ENCODE assay signal across 8 cellular contexts in the genomic region with DNA sequence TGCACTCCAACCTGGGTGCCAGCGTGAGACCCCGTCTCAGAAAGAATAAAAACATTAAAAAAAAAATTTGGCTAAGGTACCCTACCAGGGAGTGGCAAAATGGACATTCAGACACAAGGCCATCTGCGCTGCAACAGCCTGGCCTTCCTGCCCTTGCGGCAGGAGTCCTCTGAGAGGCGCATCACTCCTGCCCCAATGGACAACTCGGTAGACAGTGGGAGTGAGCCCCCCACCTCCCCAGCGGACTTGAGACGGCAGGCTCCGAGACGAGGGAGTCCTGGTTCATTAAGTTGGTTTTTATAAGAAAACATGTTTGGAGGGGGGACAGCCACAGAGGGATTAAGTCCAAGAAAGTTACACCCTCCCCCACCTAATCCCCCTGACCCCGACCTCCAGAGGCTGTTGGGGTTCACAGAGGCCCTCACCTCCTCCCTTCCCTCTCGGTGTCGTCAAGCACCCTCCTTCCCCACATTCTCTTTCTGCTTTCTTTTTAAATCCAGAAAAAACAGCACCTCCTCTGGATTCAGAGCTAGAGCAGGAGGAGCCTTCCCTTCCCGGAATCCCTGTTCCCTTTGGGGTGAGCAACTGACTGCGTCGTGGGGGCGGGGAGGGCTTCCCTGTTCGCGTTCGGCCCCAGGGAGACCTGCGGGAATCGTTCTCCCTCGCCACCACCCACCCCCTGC. TPM values are rescaled to one million over a fixed set of nuclear protein-coding genes. Genes with fewer than 3 reads are reported as not detected.
DNase-seq lines count a peak whose midpoint lies in the region; ATAC-seq and TF ChIP-seq lines count a peak whose summit lies in the region.

No MANE protein-coding gene starts in this region.

- peak overlapping the region; percentile 70 for H3K9ac ChIP-seq in OCI-LY1 (ENCODE audit: low read length)

- H3K36me3 ChIP-seq in OCI-LY1 (ENCODE audit: insufficient read depth, low read length) = no peaks in the 10 kb centered on the region

- H3K9me2 ChIP-seq in OCI-LY1 (ENCODE audit: low read depth, low read length) = no peaks in the 10 kb centered on the region

- H4K20me1 ChIP-seq in OCI-LY1 (ENCODE audit: insufficient read depth, low read length) = no peaks in the 10 kb centered on the region

- no peaks in the 10 kb centered on the region for H3K9me3 ChIP-seq in OCI-LY1 (ENCODE audit: low read length)

- no peaks in the 10 kb centered on the region for H3K27me3 ChIP-seq in OCI-LY1 (ENCODE audit: insufficient read depth, low read length)
- no peaks in the 10 kb centered on the region for H3K27me3 ChIP-seq in dorsolateral prefrontal cortex

- H3K79me2 ChIP-seq in OCI-LY1 (ENCODE audit: insufficient read depth, low read length) = no peaks in the 10 kb centered on the region

- H3F3A ChIP-seq in OCI-LY1 (ENCODE audit: insufficient read depth, low read length) = no peaks in the 10 kb centered on the region

- H3K27ac ChIP-seq in OCI-LY1 (ENCODE audit: low read depth, low read length, poor library complexity, severe bottlenecking) = no peak overlapping the region
- peak overlapping the region; percentile 78 to 99 (median 96) for H3K27ac ChIP-seq in dorsolateral prefrontal cortex

- H3K4me1 ChIP-seq in OCI-LY1 (ENCODE audit: insufficient read depth, low read length, severe bottlenecking) = peaks cover 40% of the 10 kb centered on the region

- TF ChIP-seq CTCF in OCI-LY1 (IDR thresholded peaks at IDR 0.05; ENCODE audit: low read length) (no peak), dorsolateral prefrontal cortex (IDR thresholded peaks at IDR 0.05 in 54 of 56, conservative IDR thresholded peaks at IDR 0.05 in 2 of 56; ENCODE audit: low read depth in 1 of 56, partially characterized antibody in 56 of 56) (no peak)

- intact Hi-C loops in dorsolateral prefrontal cortex (cut with DNase I) = loop anchor here (1.0 to 10.0 kb wide), 6 partner anchors 28 to 801 kb away; partner anchors contain the start of genes ETF1 (in 2 of the 2) and KDM3B (in 1 of the 2)

- peak overlapping the region; percentile 89 for H3K4me2 ChIP-seq in OCI-LY1 (ENCODE audit: low read length)

- no peak for ATAC-seq in HG02610 (IDR thresholded peaks at IDR 0.05; ENCODE audit: unreplicated experiment)
- ATAC-seq in GM19455 (IDR thresholded peaks at IDR 0.05; ENCODE audit: unreplicated experiment) = no peak

- peak; percentile 33 for DNase-seq in EH (ENCODE audit: low read depth)
- peak in 1 of 10 donors; percentile 40 for DNase-seq in dorsolateral prefrontal cortex
- peak; percentile 40 for DNase-seq in myocyte (ENCODE audit: low read depth)
- no peak for DNase-seq in amygdala (lab: John Stamatoyannopoulos, UW)
- DNase-seq in inferior parietal cortex (ENCODE audit: extremely low spot score) = no peak

- H3K4me3 ChIP-seq in OCI-LY1 (ENCODE audit: low read depth, low read length, poor library complexity, severe bottlenecking) (peak overlapping the region; percentile 73), dorsolateral prefrontal cortex (peak overlapping the region; percentile 66 to 100 (median 89))

- H2AFZ ChIP-seq in OCI-LY1 (ENCODE audit: low read length) = no peak overlapping the region

RNA-seq across cellular contexts. Expression of gene EGR1, which starts 1.8 kb away (rescaled TPM):
- total RNA-seq in dorsolateral prefrontal cortex (100 to 1,000 TPM in 3 of 120 experiments, 10 to 100 TPM in 112, 1 to 10 TPM in 5; 6.0 to 163 (median 19.8) TPM), myocyte (6.2 and 8.1 TPM in 2 replicates)
- polyA plus RNA-seq in myocyte (2012) = 39.1 TPM

RNA-seq across cellular contexts. Expression of gene REEP2, which starts 24.6 kb away (rescaled TPM):
- total RNA-seq in dorsolateral prefrontal cortex = 100 to 1,000 TPM in 119 of 120 experiments, 10 to 100 TPM in 1; 68.4 to 279 (median 196) TPM
- 6.4 and 9.1 TPM in 2 replicates for total RNA-seq in myocyte
- polyA plus RNA-seq in myocyte (2012) = 29.8 TPM

Comparison
In these comparisons a context has a peak if more than half of its experiments do, and no peak if none do; other contexts are left out.
1. DNase-seq: peak in EH (single experiment) and myocyte (single experiment); none in amygdala (0 of 56) and inferior parietal cortex (single experiment).